Comparison of ENCODE assay signal across 1 cellular context in the genomic region with DNA sequence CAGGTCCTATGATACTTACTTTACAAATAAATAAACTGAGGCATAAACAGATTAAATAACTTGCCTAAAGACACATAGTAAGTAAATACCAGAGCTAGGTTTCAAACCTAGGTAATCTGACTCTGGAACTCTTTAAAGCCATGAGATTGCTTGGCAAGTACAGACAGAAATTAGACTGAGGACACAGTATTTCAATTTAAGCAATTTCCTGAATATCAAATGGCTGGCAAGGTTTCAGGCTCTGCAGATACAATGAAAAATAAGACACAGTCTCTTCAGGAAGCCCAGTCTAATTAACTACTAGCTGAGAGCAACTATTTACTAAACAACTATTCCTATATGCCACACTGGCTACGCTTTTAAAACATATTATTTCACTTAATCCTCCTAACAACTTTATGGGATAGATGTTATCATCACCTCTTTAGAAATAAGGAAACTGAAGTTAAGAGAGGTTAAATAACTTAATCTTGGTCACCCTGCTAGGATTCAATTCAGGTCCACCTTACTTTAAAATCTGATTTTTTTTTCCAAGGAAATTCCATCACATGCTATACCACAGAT.
TF ChIP-seq lines count a peak whose summit lies in the region.

No MANE protein-coding gene starts in this region.

TF ChIP-seq in WTC11, 78 proteins besides CTCF, POLR2A, EP300 and RAD21 (continued from another document):
- TF ChIP-seq AFF4 (CRISPR knock-in tag; IDR thresholded peaks at IDR 0.05; ENCODE audit: borderline replicate concordance) (no peak), ZNF138 (CRISPR knock-in tag; conservative IDR thresholded peaks at IDR 0.05) (no peak), MLX (CRISPR knock-in tag; IDR thresholded peaks at IDR 0.05) (no peak), ETV6 (CRISPR knock-in tag; IDR thresholded peaks at IDR 0.05) (no peak), JUN (CRISPR knock-in tag; IDR thresholded peaks at IDR 0.05) (no peak)
